13 cellular contexts compared by ENCODE assay signal in the genomic region with DNA sequence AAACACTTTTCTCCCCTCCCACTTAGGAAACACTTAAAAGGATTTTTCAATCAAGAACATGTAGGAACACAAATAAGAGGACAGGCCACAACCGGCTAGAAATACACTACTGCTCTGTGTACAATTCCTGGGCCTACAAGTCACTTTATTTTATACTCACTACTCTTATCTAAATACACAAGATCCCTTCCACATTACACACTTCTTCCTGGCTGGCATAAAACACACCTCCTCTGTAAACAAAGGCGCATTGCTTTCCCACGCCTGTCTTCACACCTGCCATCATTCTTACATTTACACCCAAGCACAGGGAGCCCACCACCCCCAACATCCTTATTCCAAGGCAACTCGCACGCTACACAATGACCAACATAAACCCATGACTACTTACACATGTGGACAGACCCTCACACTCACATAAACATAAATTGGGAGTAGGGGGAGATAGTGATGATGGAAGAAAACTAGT. TPM values are rescaled to one million over a fixed set of nuclear protein-coding genes. Genes with fewer than 3 reads are reported as not detected.
DNase-seq lines count a peak whose midpoint lies in the region; ATAC-seq and TF ChIP-seq lines count a peak whose summit lies in the region.
"Had no signal": no experiment of that assay in that cellular context is flagged by ENCODE, and none has a peak within 500 bp of the region (broad histone marks: within the 10 kb centered on the region; RNA-seq: fewer than 3 reads in every experiment).

No MANE protein-coding gene starts in this region.

- H3K4me1 Mint-ChIP-seq in activated CD4-positive, alpha-beta T cell treated with anti-CD3 and anti-CD28 coated beads for 36 hours, result peaks cover 40% of the 10 kb centered on the region
- peaks cover 35% of the 10 kb centered on the region for H3K4me1 Mint-ChIP-seq in activated T-helper 17 cell treated with anti-CD3 and anti-CD28 coated beads, Interleukin-2, amount 50 U/mL, for 72 hours

- H3K36me3 ChIP-seq in left lung (no peaks in the 10 kb centered on the region), stomach (no peaks in the 10 kb centered on the region)

- 31 to 46% (median 38%) methylated on average over 5 of the region's 5 CpGs for WGBS in stomach, 5 donors

- H3K27ac ChIP-seq in left lung (peak overlapping the region in 1 of 2 donors; percentile 50), stomach (peak overlapping the region; percentile 82 to 96 (median 92))
- H3K27ac ChIP-seq: psoas muscle had no signal

- H3K27me3 Mint-ChIP-seq in activated CD4-positive, alpha-beta T cell treated with anti-CD3 and anti-CD28 coated beads for 36 hours, result no peaks in the 10 kb centered on the region
- H3K27me3 Mint-ChIP-seq in activated T-helper 17 cell treated with anti-CD3 and anti-CD28 coated beads, Interleukin-2, amount 50 U/mL, for 72 hours, result no peaks in the 10 kb centered on the region

- H3K4me3 ChIP-seq in left lung (no peak overlapping the region), stomach (peak overlapping the region in 1 of 4 donors; percentile 4)
- H3K4me3 ChIP-seq: psoas muscle had no signal

- H3K4me1 ChIP-seq in left lung (peaks cover 4 to 79% of the 10 kb centered on the region in 2 donors), stomach (peaks cover 37 to 87% (median 75%) of the 10 kb centered on the region in 4 donors)

- CTCF ChIA-PET in activated CD4-positive, alpha-beta T cell treated with anti-CD3 and anti-CD28 coated beads for 36 hours (lab: Charles Lee), result interaction anchor here (0.9 to 1.0 kb wide), 2 partner anchors 22 to 74 kb away, joined by 3 read pairs; no protein-coding TSS in a partner anchor

- H3K27me3 ChIP-seq in left lung (no peaks in the 10 kb centered on the region), stomach (no peaks in the 10 kb centered on the region)

- no peak for TF ChIP-seq EP300 in stomach (IDR thresholded peaks at IDR 0.05)

- H3K9me3 ChIP-seq in left lung, result no peaks in the 10 kb centered on the region
- no peaks in the 10 kb centered on the region for H3K9me3 ChIP-seq in stomach
- H3K9me3 ChIP-seq: psoas muscle had no signal

- no peak for ATAC-seq in activated CD4-positive, alpha-beta T cell treated with anti-CD3 and anti-CD28 coated beads for 36 hours
- no peak for ATAC-seq in activated T-helper 17 cell treated with anti-CD3 and anti-CD28 coated beads, Interleukin-2, amount 50 U/mL, for 72 hours (replicated peaks)
- peak; percentile 7 for ATAC-seq in left lung
- ATAC-seq: psoas muscle had no signal

- TF ChIP-seq CTCF in left lung (IDR thresholded peaks at IDR 0.05) (no peak), stomach (IDR thresholded peaks at IDR 0.05) (no peak)

- intact Hi-C loops in activated CD4-positive, alpha-beta T cell treated with anti-CD3 and anti-CD28 coated beads for 36 hours (cut with DNase I, micrococcal nuclease), result loop anchor here in 1 of 2 experiments (10.0 kb wide), 1 partner anchor 606 kb away; a partner anchor contains a TSS
- intact Hi-C loops in left lung (cut with DNase I) (loop anchor here in 1 of 2 donors (10.0 kb wide), 1 partner anchor 66 kb away; no protein-coding TSS in a partner anchor), stomach (cut with DNase I; ENCODE audit: low total_unique reads) (loop anchor here (10.0 kb wide), 1 partner anchor 76 kb away; no protein-coding TSS in a partner anchor)

- DNase-seq in activated CD4-positive, alpha-beta T cell treated with anti-CD3 and anti-CD28 coated beads for 36 hours, result no peak
- DNase-seq in activated CD4-positive, alpha-beta T cell treated with anti-CD3 and anti-CD28 coated beads for 48 hours, result no peak
- DNase-seq in left lung (no peak), stomach (peak; percentile 50), SK-N-DZ (ENCODE audit: low spot score) (no peak), NCI-H1417 (lab: John Stamatoyannopoulos, UW) (no peak), occipital lobe (lab: John Stamatoyannopoulos, UW) (no peak)
- DNase-seq: activated CD8-positive, alpha-beta memory T cell treated with anti-CD3 and anti-CD28 coated beads, Interleukin-2, amount 50 U/mL, for 48 hours; DMS 273 treated with DMSO at 0.1 percent for 48 hours; NCI-H1436 treated with DMSO at 0.1 percent for 48 hours; psoas muscle; T1000 had no signal

- peaks cover 10% of the 10 kb centered on the region for H3K36me3 Mint-ChIP-seq in activated CD4-positive, alpha-beta T cell treated with anti-CD3 and anti-CD28 coated beads for 36 hours (ENCODE audit: low read depth)
- H3K36me3 Mint-ChIP-seq in activated T-helper 17 cell treated with anti-CD3 and anti-CD28 coated beads, Interleukin-2, amount 50 U/mL, for 72 hours (ENCODE audit: low read depth), result peaks cover 19% of the 10 kb centered on the region

- peak overlapping the region; percentile 8 for H3K27ac Mint-ChIP-seq in activated CD4-positive, alpha-beta T cell treated with anti-CD3 and anti-CD28 coated beads for 36 hours
- H3K27ac Mint-ChIP-seq in activated T-helper 17 cell treated with anti-CD3 and anti-CD28 coated beads, Interleukin-2, amount 50 U/mL, for 72 hours, result peak overlapping the region; percentile 23

- no peak overlapping the region for H3K4me3 Mint-ChIP-seq in activated CD4-positive, alpha-beta T cell treated with anti-CD3 and anti-CD28 coated beads for 36 hours
- no peak overlapping the region for H3K4me3 Mint-ChIP-seq in activated T-helper 17 cell treated with anti-CD3 and anti-CD28 coated beads, Interleukin-2, amount 50 U/mL, for 72 hours

- TF ChIP-seq POLR2A in stomach (IDR thresholded peaks at IDR 0.05), result no peak

- POLR2A ChIA-PET in activated CD4-positive, alpha-beta T cell treated with anti-CD3 and anti-CD28 coated beads for 36 hours (lab: Charles Lee), result no interaction called here

- no peaks in the 10 kb centered on the region for H3K9me3 Mint-ChIP-seq in activated CD4-positive, alpha-beta T cell treated with anti-CD3 and anti-CD28 coated beads for 36 hours (ENCODE audit: low read depth)
- H3K9me3 Mint-ChIP-seq in activated T-helper 17 cell treated with anti-CD3 and anti-CD28 coated beads, Interleukin-2, amount 50 U/mL, for 72 hours, result no peaks in the 10 kb centered on the region

RNA-seq across cellular contexts. Expression of a gene that starts 4.0 kb away (rescaled TPM):
- total RNA-seq in activated CD4-positive, alpha-beta T cell treated with anti-CD3 and anti-CD28 coated beads for 36 hours, result 100 to 1,000 TPM; 196 to 221 TPM
- total RNA-seq in activated T-helper 17 cell treated with anti-CD3 and anti-CD28 coated beads, Interleukin-2, amount 50 U/mL, for 72 hours, result 100 to 1,000 TPM in 1 of 2 donors, 10 to 100 TPM in 1; 55.6 to 617 TPM
- 10 to 100 TPM; 36.1 to 77.0 TPM for total RNA-seq in left lung
- total RNA-seq in stomach, result 100 to 1,000 TPM in 2 of 5 donors, 10 to 100 TPM in 3; 16.5 to 144 (median 92.8) TPM
- 100 to 1,000 TPM; 112 to 187 (median 147) TPM for polyA plus RNA-seq in stomach
- polyA plus RNA-seq in SK-N-DZ (2014; cell fraction: cytosol; rRNA removed), result 2.7 and 4.1 TPM in 2 replicates
- polyA plus RNA-seq in SK-N-DZ (2014; cell fraction: nucleus; rRNA removed), result 1.2 and 3.6 TPM in 2 replicates
- total RNA-seq in occipital lobe, result 3.0 TPM

RNA-seq across cellular contexts. Expression of a gene that starts 5.8 kb away (rescaled TPM):
- total RNA-seq in activated CD4-positive, alpha-beta T cell treated with anti-CD3 and anti-CD28 coated beads for 36 hours, result 100 to 1,000 TPM; 155 to 188 TPM
- 100 to 1,000 TPM; 152 to 161 TPM for total RNA-seq in activated T-helper 17 cell treated with anti-CD3 and anti-CD28 coated beads, Interleukin-2, amount 50 U/mL, for 72 hours
- 100 to 1,000 TPM; 148 to 206 TPM for total RNA-seq in left lung
- total RNA-seq in stomach, result 100 to 1,000 TPM in 2 of 5 donors, 10 to 100 TPM in 3; 40.6 to 201 (median 74.7) TPM
- 100 to 1,000 TPM; 145 to 178 (median 151) TPM for polyA plus RNA-seq in stomach
- 156 and 180 TPM in 2 replicates for polyA plus RNA-seq in SK-N-DZ (2014; cell fraction: cytosol; rRNA removed)
- polyA plus RNA-seq in SK-N-DZ (2014; cell fraction: nucleus; rRNA removed), result 130 and 150 TPM in 2 replicates
- total RNA-seq in occipital lobe, result 43.4 TPM

RNA-seq across cellular contexts. Expression of a gene that starts 28.2 kb away (rescaled TPM):
- 1,000 to 10,000 TPM; 1,569 to 1,746 TPM for total RNA-seq in activated CD4-positive, alpha-beta T cell treated with anti-CD3 and anti-CD28 coated beads for 36 hours
- 1,000 to 10,000 TPM; 1,139 to 1,437 TPM for total RNA-seq in activated T-helper 17 cell treated with anti-CD3 and anti-CD28 coated beads, Interleukin-2, amount 50 U/mL, for 72 hours
- total RNA-seq in left lung, result 100 to 1,000 TPM; 409 to 602 TPM
- 100 to 1,000 TPM in 4 of 5 donors, 10 to 100 TPM in 1; 67.5 to 177 (median 109) TPM for total RNA-seq in stomach
- polyA plus RNA-seq in stomach, result 100 to 1,000 TPM; 127 to 223 (median 183) TPM
- polyA plus RNA-seq in SK-N-DZ (2014; cell fraction: cytosol; rRNA removed), result 1,702 and 1,814 TPM in 2 replicates
- 586 and 640 TPM in 2 replicates for polyA plus RNA-seq in SK-N-DZ (2014; cell fraction: nucleus; rRNA removed)
- total RNA-seq in occipital lobe, result 1,190 TPM

RNA-seq across cellular contexts. Expression of a gene that starts 31.3 kb away (rescaled TPM):
- total RNA-seq in activated CD4-positive, alpha-beta T cell treated with anti-CD3 and anti-CD28 coated beads for 36 hours, result 100 to 1,000 TPM in 1 of 2 experiments, 10 to 100 TPM in 1; 92.0 to 101 TPM
- 10 to 100 TPM; 57.4 to 82.1 TPM for total RNA-seq in activated T-helper 17 cell treated with anti-CD3 and anti-CD28 coated beads, Interleukin-2, amount 50 U/mL, for 72 hours
- 10 to 100 TPM; 28.2 to 38.6 TPM for total RNA-seq in left lung
- 100 to 1,000 TPM in 2 of 5 donors, 10 to 100 TPM in 2, 1 to 10 TPM in 1; 9.6 to 153 (median 99.2) TPM for total RNA-seq in stomach
- 1 to 10 TPM; 3.8 to 8.7 (median 4.2) TPM for polyA plus RNA-seq in stomach
- 16.8 and 18.7 TPM in 2 replicates for polyA plus RNA-seq in SK-N-DZ (2014; cell fraction: cytosol; rRNA removed)
- 28.1 and 83.2 TPM in 2 replicates for polyA plus RNA-seq in SK-N-DZ (2014; cell fraction: nucleus; rRNA removed)
- total RNA-seq in occipital lobe, result 12.5 TPM

RNA-seq across cellular contexts. Expression of a gene that starts 57.6 kb away (rescaled TPM):
- 10 to 100 TPM; 25.8 to 36.4 TPM for total RNA-seq in activated CD4-positive, alpha-beta T cell treated with anti-CD3 and anti-CD28 coated beads for 36 hours
- total RNA-seq in activated T-helper 17 cell treated with anti-CD3 and anti-CD28 coated beads, Interleukin-2, amount 50 U/mL, for 72 hours, result 10 to 100 TPM; 26.0 to 36.9 TPM
- total RNA-seq in left lung (10 to 100 TPM; 13.1 to 17.4 TPM), stomach (1 to 10 TPM in 4 of 5 donors, under 1 TPM in 1; 0.92 to 6.4 (median 2.9) TPM), occipital lobe (1.2 TPM)
- 10 to 100 TPM in 1 of 3 donors, 1 to 10 TPM in 2; 4.1 to 15.8 (median 8.5) TPM for polyA plus RNA-seq in stomach
- 27.6 and 35.7 TPM in 2 replicates for polyA plus RNA-seq in SK-N-DZ (2014; cell fraction: cytosol; rRNA removed)
- polyA plus RNA-seq in SK-N-DZ (2014; cell fraction: nucleus; rRNA removed), result 26.0 and 29.3 TPM in 2 replicates
